ENCODE assay signal across 8 cellular contexts in genomic region chr18:56257215-56257614, GRCh38.
DNase-seq lines count a peak whose midpoint lies in the region; ATAC-seq and TF ChIP-seq lines count a peak whose summit lies in the region.

No MANE protein-coding gene starts in this region.

- H3K36me3 ChIP-seq in osteoblast (ENCODE audit: insufficient read depth, low read length), result no peaks in the 10 kb centered on the region
- H3K36me3 ChIP-seq in endodermal cell (ENCODE audit: control insufficient read depth, insufficient read depth, low read length), result no peaks in the 10 kb centered on the region

- no peaks in the 10 kb centered on the region for H3K36me3 Mint-ChIP-seq in endodermal cell (ENCODE audit: low read depth)

- H3K27me3 Mint-ChIP-seq in endodermal cell (ENCODE audit: insufficient read depth), result no peaks in the 10 kb centered on the region

- TF ChIP-seq CTCF in osteoblast (IDR thresholded peaks at IDR 0.05; ENCODE audit: extremely low read depth, low read depth, low read length) (no peak), endodermal cell (conservative IDR thresholded peaks at IDR 0.05) (no peak)

- no peaks in the 10 kb centered on the region for H3K9me3 Mint-ChIP-seq in endodermal cell

- H3K27ac ChIP-seq in osteoblast (ENCODE audit: low read depth, low read length) (no peak overlapping the region), endodermal cell (ENCODE audit: low read depth, low read length) (no peak overlapping the region)

- H3K4me3 ChIP-seq in osteoblast (ENCODE audit: insufficient read depth, low read length) (no peak overlapping the region), endodermal cell (ENCODE audit: low read length) (no peak overlapping the region)

- H3K4me3 Mint-ChIP-seq in endodermal cell, result no peak overlapping the region

- H4K20me1 ChIP-seq in osteoblast (ENCODE audit: insufficient read depth, low read length), result no peaks in the 10 kb centered on the region

- no peak overlapping the region for H2AFZ ChIP-seq in osteoblast (ENCODE audit: low read length)

- H3K79me2 ChIP-seq in osteoblast (ENCODE audit: insufficient read depth, low read length), result no peaks in the 10 kb centered on the region

- H3K4me1 ChIP-seq in osteoblast (ENCODE audit: insufficient read depth, low read length) (peaks cover 6% of the 10 kb centered on the region), endodermal cell (ENCODE audit: control insufficient read depth, insufficient read depth, low read length) (no peaks in the 10 kb centered on the region)

- no peak overlapping the region for H3K9ac ChIP-seq in endodermal cell (ENCODE audit: extremely low read depth, low read length, poor library complexity, severe bottlenecking)

- DNase-seq in osteoblast (ENCODE audit: insufficient read length, low spot score, missing footprints) (peak; percentile 83), endodermal cell (no peak), NCI-H1417 (lab: John Stamatoyannopoulos, UW) (no peak), NCI-H1436 (lab: John Stamatoyannopoulos, UW) (no peak)
- DNase-seq in activated CD4-positive, alpha-beta T cell treated with anti-CD3 and anti-CD28 coated beads for 1 hour, result no peak

- H3K9me3 ChIP-seq in osteoblast (ENCODE audit: low read depth, low read length) (no peaks in the 10 kb centered on the region), endodermal cell (ENCODE audit: control insufficient read depth, low read length) (no peaks in the 10 kb centered on the region)

- H3K4me1 Mint-ChIP-seq in endodermal cell, result no peaks in the 10 kb centered on the region

- WGBS in endodermal cell (ENCODE audit: insufficient coverage in 1 of 2, insufficient read length in 1 of 2), 2 experiments, result 87 to 94% methylated on average over 3 to 5 of the region's 5 CpGs

- H3K27ac Mint-ChIP-seq in endodermal cell, result no peak overlapping the region

- ATAC-seq in GM18868 (IDR thresholded peaks at IDR 0.05; ENCODE audit: unreplicated experiment), result peak; percentile 90
- ATAC-seq in HG02885 (IDR thresholded peaks at IDR 0.05; ENCODE audit: poor library complexity, unreplicated experiment), result peak; percentile 94
- peak; percentile 81 for ATAC-seq in SK-N-SH treated with all-trans-retinoic acid at 6 μM for 48 hours

- H3K27me3 ChIP-seq in osteoblast (ENCODE audit: insufficient read depth, low read length) (no peaks in the 10 kb centered on the region), endodermal cell (ENCODE audit: control insufficient read depth, insufficient read depth, low read length, poor library complexity, severe bottlenecking) (no peaks in the 10 kb centered on the region)

- peak overlapping the region; percentile 32 for H3K4me2 ChIP-seq in osteoblast (ENCODE audit: insufficient read depth, low read length)

TF ChIP-seq in SK-N-SH treated with all-trans-retinoic acid at 6 μM for 48 hours, 23 proteins besides CTCF, POLR2A, EP300 and RAD21:
- TF ChIP-seq ARNTL (CRISPR knock-in tag; IDR thresholded peaks at IDR 0.05; ENCODE audit: borderline replicate concordance, low read depth) (no peak), ZNF70 (CRISPR knock-in tag; IDR thresholded peaks at IDR 0.05) (no peak)
